13 cellular contexts compared by ENCODE assay signal in the genomic region with DNA sequence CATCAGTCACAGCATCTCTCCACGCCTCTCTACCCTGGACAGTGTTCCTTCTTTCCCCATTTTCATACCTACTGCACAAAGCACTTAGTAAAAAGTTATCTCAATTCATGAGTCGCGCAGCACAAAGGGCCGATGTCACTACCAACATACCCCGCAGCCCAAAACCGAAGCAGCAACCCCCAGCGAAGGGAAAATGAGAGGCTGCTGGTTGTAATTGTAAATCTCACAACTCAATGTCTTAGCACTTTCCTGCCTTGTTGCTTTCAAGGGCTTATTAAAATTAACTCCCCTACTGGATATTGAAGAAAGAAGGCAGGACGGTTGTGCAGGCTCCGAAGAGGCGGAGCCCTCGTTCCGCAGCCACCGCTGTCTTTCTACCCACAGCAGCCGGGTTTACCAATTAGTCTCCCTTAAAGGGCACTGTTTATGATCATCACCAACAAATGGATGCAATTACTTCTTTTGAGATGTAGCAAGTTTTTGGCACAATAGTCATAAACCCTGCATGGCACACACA. TPM values are rescaled to one million over a fixed set of nuclear protein-coding genes. Genes with fewer than 3 reads are reported as not detected.
A peak's percentile ranks its signal among the peaks of the same experiment; 100 is the strongest.
DNase-seq lines count a peak whose midpoint lies in the region; ATAC-seq and TF ChIP-seq lines count a peak whose summit lies in the region.
"Had no signal": no experiment of that assay in that cellular context is flagged by ENCODE, and none has a peak within 500 bp of the region (broad histone marks: within the 10 kb centered on the region; RNA-seq: fewer than 3 reads in every experiment).

No MANE protein-coding gene starts in this region.

- no peak overlapping the region for H3K27ac Mint-ChIP-seq in activated naive CD4-positive, alpha-beta T cell treated with anti-CD3 and anti-CD28 coated beads for 36 hours
- H3K27ac Mint-ChIP-seq: activated naive CD8-positive, alpha-beta T cell had no signal

- ATAC-seq in gastrocnemius medialis (no peak), GM18517 (IDR thresholded peaks at IDR 0.05; ENCODE audit: unreplicated experiment) (no peak), right cardiac atrium (no peak)
- ATAC-seq: right lobe of liver had no signal

- H3K9me3 ChIP-seq in gastrocnemius medialis (no peaks in the 10 kb centered on the region), right cardiac atrium (ENCODE audit: control insufficient read depth, low read length) (no peaks in the 10 kb centered on the region)
- H3K9me3 ChIP-seq: right lobe of liver had no signal

- H3K4me3 Mint-ChIP-seq in activated naive CD4-positive, alpha-beta T cell treated with anti-CD3 and anti-CD28 coated beads for 36 hours, result no peak overlapping the region
- H3K4me3 Mint-ChIP-seq: activated naive CD8-positive, alpha-beta T cell had no signal

- H3K9me3 Mint-ChIP-seq in activated naive CD4-positive, alpha-beta T cell treated with anti-CD3 and anti-CD28 coated beads for 36 hours, result peaks cover 3% of the 10 kb centered on the region

- H3K27me3 Mint-ChIP-seq in activated naive CD4-positive, alpha-beta T cell treated with anti-CD3 and anti-CD28 coated beads for 36 hours (ENCODE audit: low read depth), result peaks cover 18% of the 10 kb centered on the region

- WGBS in right cardiac atrium, result 89% methylated on average over 14 of the region's 14 CpGs

- CTCF ChIA-PET in activated naive CD4-positive, alpha-beta T cell treated with anti-CD3 and anti-CD28 coated beads for 36 hours (lab: Charles Lee), result no interaction called here

- no peak for TF ChIP-seq POLR2A in gastrocnemius medialis (IDR thresholded peaks at IDR 0.05)

- H3K27ac ChIP-seq in gastrocnemius medialis (peak overlapping the region; percentile 77 to 88 (median 82)), right cardiac atrium (ENCODE audit: low read length) (no peak overlapping the region)
- H3K27ac ChIP-seq: right lobe of liver, RWPE1 had no signal

- DNase-seq in AG10803 (ENCODE audit: low read depth), result no peak
- no peak for DNase-seq in fibroblast of villous mesenchyme (ENCODE audit: low read depth)
- no peak for DNase-seq in gastrocnemius medialis
- no peak for DNase-seq in iPS-NIHi7 (ENCODE audit: extremely low spot score)
- no peak for DNase-seq in activated naive CD4-positive, alpha-beta T cell treated with anti-CD3 and anti-CD28 coated beads for 36 hours
- no peak for DNase-seq in right cardiac atrium
- DNase-seq: GDM1, midbrain, right lobe of liver had no signal

- H3K36me3 Mint-ChIP-seq in activated naive CD4-positive, alpha-beta T cell treated with anti-CD3 and anti-CD28 coated beads for 36 hours (ENCODE audit: low read depth), result no peaks in the 10 kb centered on the region
- H3K36me3 Mint-ChIP-seq: activated naive CD8-positive, alpha-beta T cell had no signal

- H3K4me1 Mint-ChIP-seq in activated naive CD4-positive, alpha-beta T cell treated with anti-CD3 and anti-CD28 coated beads for 36 hours (ENCODE audit: low read depth), result no peaks in the 10 kb centered on the region

- intact Hi-C loops in gastrocnemius medialis (cut with DNase I; ENCODE audit: low total_unique reads), result loop anchor here (2.0 to 10.0 kb wide), 3 partner anchors 58 to 362 kb away; partner anchors contain the start of gene IDI1
- intact Hi-C loops in activated naive CD4-positive, alpha-beta T cell treated with anti-CD3 and anti-CD28 coated beads for 36 hours (cut with micrococcal nuclease), result no loop called here
- intact Hi-C loops in right cardiac atrium (cut with DNase I), result loop anchor here in 2 of 4 donors (10.0 kb wide), 2 partner anchors 168 to 252 kb away; partner anchors contain the start of gene LARP4B (in 1 of the 2)

- H3K27me3 ChIP-seq in gastrocnemius medialis (no peaks in the 10 kb centered on the region), right cardiac atrium (ENCODE audit: control insufficient read depth, insufficient read depth) (no peaks in the 10 kb centered on the region)
- H3K27me3 ChIP-seq: right lobe of liver had no signal

- TF ChIP-seq CTCF in AG10803 (conservative IDR thresholded peaks at IDR 0.05; ENCODE audit: low read length), result no peak
- no peak for TF ChIP-seq CTCF in WI38 (IDR thresholded peaks at IDR 0.05; ENCODE audit: low read depth, low read length)
- TF ChIP-seq CTCF in fibroblast of villous mesenchyme (IDR thresholded peaks at IDR 0.05; ENCODE audit: insufficient read depth, low read depth, low read length), result no peak
- TF ChIP-seq CTCF in gastrocnemius medialis (IDR thresholded peaks at IDR 0.05 in 4 of 5, conservative IDR thresholded peaks at IDR 0.05 in 1 of 5), result no peak

- H3K4me3 ChIP-seq in AG10803 (ENCODE audit: low read length) (peak overlapping the region; percentile 72), WI38 (ENCODE audit: low read depth, low read length) (peak overlapping the region; percentile 55), fibroblast of villous mesenchyme (ENCODE audit: low read depth, low read length) (peak overlapping the region; percentile 27), gastrocnemius medialis (peak overlapping the region in 1 of 4 donors; percentile 47), right cardiac atrium (ENCODE audit: low read length) (no peak overlapping the region)
- H3K4me3 ChIP-seq: right lobe of liver had no signal

- no peaks in the 10 kb centered on the region for H3K36me3 ChIP-seq in gastrocnemius medialis
- H3K36me3 ChIP-seq: right lobe of liver had no signal

- peaks cover 49 to 64% of the 10 kb centered on the region in 2 donors for H3K4me1 ChIP-seq in gastrocnemius medialis
- H3K4me1 ChIP-seq in right cardiac atrium (ENCODE audit: control insufficient read depth, insufficient read depth, low read length), result peaks cover 16% of the 10 kb centered on the region

- in situ Hi-C loops in gastrocnemius medialis (cut with MboI; ENCODE audit: low sequenced_read_pairs in 4 of 4), result loop anchor here in 3 of 4 donors (10.0 to 25.0 kb wide), 2 partner anchors 68 to 171 kb away; no protein-coding TSS in a partner anchor

RNA-seq across cellular contexts. Expression of gene DIP2C, which starts 6.5 kb away (rescaled TPM):
- 18.7 and 19.9 TPM in 2 replicates for total RNA-seq in fibroblast of villous mesenchyme
- total RNA-seq in gastrocnemius medialis, result 10 to 100 TPM; 19.1 to 60.0 (median 30.2) TPM
- total RNA-seq in activated naive CD4-positive, alpha-beta T cell treated with anti-CD3 and anti-CD28 coated beads for 36 hours, result under 1 TPM; 0.67 to 0.91 TPM
- 10 to 100 TPM; 23.7 to 31.5 (median 26.9) TPM for total RNA-seq in right cardiac atrium
- polyA plus RNA-seq in right cardiac atrium, result 7.9 TPM

Comparison
In these comparisons a context has a peak if more than half of its experiments do, and no peak if none do; other contexts are left out.
1. RNA of gene DIP2C, which starts 6.5 kb away (total RNA-seq): 19.1 to 60.0 TPM in gastrocnemius medialis, 23.7 to 31.5 TPM in right cardiac atrium and 18.7 to 19.9 TPM in fibroblast of villous mesenchyme; 0.67 to 0.91 TPM in activated naive CD4-positive, alpha-beta T cell treated with anti-CD3 and anti-CD28 coated beads for 36 hours; every median in the first group is over 10 times any median in the second.